Comparison of ENCODE assay signal across 5 cellular contexts in genomic region chr1:118957579-118957978, GRCh38. TPM values are rescaled to one million over a fixed set of nuclear protein-coding genes. Genes with fewer than 3 reads are reported as not detected.
"Had no signal": no experiment of that assay in that cellular context is flagged by ENCODE, and none has a peak within 500 bp of the region (broad histone marks: within the 10 kb centered on the region; RNA-seq: fewer than 3 reads in every experiment).

No MANE protein-coding gene starts in this region.

RNA-seq across cellular contexts. Expression of gene TBX15, which starts 30.6 kb away (rescaled TPM):
- total RNA-seq: naive thymus-derived CD8-positive, alpha-beta T cell; natural killer cell; natural killer cell treated with Interleukin-12 subunit alpha and Interleukin-12 subunit beta and Interleukin-15 and Interleukin-18, amount 100 ng/mL, for 72 hours; progenitor cell of endocrine pancreas; pulmonary artery endothelial cell had no signal
- polyA plus RNA-seq: naive thymus-derived CD8-positive, alpha-beta T cell had no signal
